Comparison of ENCODE assay signal across 1 cellular context in the genomic region with DNA sequence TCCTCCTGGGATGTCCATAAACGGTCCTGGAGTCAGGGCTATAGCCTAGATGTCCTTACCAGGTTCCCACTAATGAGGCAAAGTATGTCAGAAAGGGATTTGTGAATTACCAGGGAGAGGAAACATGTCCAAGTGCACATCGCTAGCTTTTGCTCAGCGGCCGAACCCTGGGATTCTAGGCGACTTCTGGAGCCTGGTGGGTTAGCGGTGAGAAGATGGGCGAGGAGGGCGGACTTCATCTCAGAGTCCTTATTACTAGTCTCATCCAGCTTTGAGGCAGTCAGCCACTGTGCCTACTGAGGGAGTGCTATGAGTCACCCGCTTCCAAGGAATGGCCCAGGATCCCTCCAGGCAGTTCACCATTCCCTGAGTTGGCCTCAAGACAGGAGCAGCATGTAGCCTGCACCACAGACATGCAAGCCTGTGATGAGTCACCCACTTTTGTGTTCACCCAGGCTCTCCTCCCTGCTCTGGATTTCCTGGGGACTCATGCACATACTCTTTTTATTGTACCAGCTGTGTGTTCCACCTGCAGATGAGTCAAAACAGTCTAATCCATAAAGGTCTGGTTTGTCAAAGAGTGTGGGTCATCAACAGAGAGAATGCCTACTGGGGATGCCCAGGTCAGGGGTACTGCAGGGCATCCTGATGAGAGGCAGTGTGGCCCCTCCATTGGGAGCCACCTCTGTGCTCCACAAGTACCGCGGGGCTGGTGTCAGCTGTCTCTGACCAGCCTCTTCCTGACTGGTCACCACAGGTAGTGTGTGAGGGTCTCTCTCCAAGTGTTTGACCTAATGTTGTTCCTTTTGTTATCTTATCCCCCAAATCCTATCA.
TF ChIP-seq lines count a peak whose summit lies in the region.

No MANE protein-coding gene starts in this region.

TF ChIP-seq in HEK293, 187 proteins besides CTCF, POLR2A, EP300 and RAD21 (continued from another document and continues in another):
- TF ChIP-seq, protein P1, sequence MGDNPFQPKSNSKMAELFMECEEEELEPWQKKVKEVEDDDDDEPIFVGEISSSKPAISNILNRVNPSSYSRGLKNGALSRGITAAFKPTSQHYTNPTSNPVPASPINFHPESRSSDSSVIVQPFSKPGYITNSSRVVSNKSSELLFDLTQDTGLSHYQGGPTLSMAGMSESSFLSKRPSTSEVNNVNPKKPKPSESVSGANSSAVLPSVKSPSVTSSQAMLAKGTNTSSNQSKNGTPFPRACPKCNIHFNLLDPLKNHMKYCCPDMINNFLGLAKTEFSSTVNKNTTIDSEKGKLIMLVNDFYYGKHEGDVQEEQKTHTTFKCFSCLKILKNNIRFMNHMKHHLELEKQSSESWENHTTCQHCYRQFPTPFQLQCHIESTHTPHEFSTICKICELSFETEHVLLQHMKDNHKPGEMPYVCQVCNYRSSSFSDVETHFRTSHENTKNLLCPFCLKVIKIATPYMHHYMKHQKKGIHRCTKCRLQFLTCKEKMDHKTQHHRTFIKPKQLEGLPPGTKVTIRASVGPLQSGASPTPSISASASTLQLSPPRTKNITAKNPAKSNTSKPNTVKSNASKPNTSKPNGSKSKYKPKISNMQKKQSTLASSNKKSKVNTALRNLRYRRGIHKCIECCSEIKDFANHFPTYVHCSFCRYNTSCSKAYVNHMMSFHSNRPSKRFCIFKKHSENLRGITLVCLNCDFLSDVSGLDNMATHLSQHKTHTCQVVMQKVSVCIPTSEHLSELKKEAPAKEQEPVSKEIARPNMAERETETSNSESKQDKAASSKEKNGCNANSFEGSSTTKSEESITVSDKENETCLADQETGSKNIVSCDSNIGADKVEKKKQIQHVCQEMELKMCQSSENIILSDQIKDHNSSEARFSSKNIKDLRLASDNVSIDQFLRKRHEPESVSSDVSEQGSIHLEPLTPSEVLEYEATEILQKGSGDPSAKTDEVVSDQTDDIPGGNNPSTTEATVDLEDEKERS (tag by site-specific recombination; IDR thresholded peaks at IDR 0.05): no peak
- TF ChIP-seq ZNF248 (tag by site-specific recombination; IDR thresholded peaks at IDR 0.05) (no peak), ZNF132 (tag by site-specific recombination; IDR thresholded peaks at IDR 0.05; ENCODE audit: borderline replicate concordance) (no peak), ZNF701 (tag by site-specific recombination; IDR thresholded peaks at IDR 0.05) (no peak), GFI1B (tag by site-specific recombination; IDR thresholded peaks at IDR 0.05) (no peak), HOXD13 (CRISPR knock-in tag; IDR thresholded peaks at IDR 0.05; ENCODE audit: borderline replicate concordance) (no peak), ZNF155 (tag by site-specific recombination; IDR thresholded peaks at IDR 0.05) (0 out of 2 replicates have a peak, but pooled peaks have one; percentile 26), ZFHX2 (tag by site-specific recombination; conservative IDR thresholded peaks at IDR 0.05) (no peak), SP7 (tag by site-specific recombination; IDR thresholded peaks at IDR 0.05) (peak; percentile 91), MZF1 (tag by site-specific recombination; IDR thresholded peaks at IDR 0.05; ENCODE audit: borderline replicate concordance) (no peak), SCRT1 (tag by site-specific recombination; IDR thresholded peaks at IDR 0.05; ENCODE audit: borderline replicate concordance) (no peak), ZNF341 (tag by site-specific recombination; IDR thresholded peaks at IDR 0.05; ENCODE audit: low read depth) (no peak), ZNF114 (tag by site-specific recombination; IDR thresholded peaks at IDR 0.05) (no peak), ZNF138 (tag by site-specific recombination; IDR thresholded peaks at IDR 0.05; ENCODE audit: borderline replicate concordance) (no peak), ZNF354C (tag by site-specific recombination; IDR thresholded peaks at IDR 0.05; ENCODE audit: borderline replicate concordance, low read depth) (no peak), ZNF140 (tag by site-specific recombination; IDR thresholded peaks at IDR 0.05) (no peak), ZSCAN23 (tag by site-specific recombination; IDR thresholded peaks at IDR 0.05) (0 out of 2 replicates have a peak, but pooled peaks have one; percentile 30), ZNF157 (tag by site-specific recombination; IDR thresholded peaks at IDR 0.05) (no peak), ZNF302 (tag by site-specific recombination; IDR thresholded peaks at IDR 0.05; ENCODE audit: low read depth) (no peak), ZNF670 (tag by site-specific recombination; IDR thresholded peaks at IDR 0.05; ENCODE audit: low read depth) (no peak), TCF7L2 (IDR thresholded peaks at IDR 0.05; ENCODE audit: borderline replicate concordance, low read depth, low read length) (no peak), ZNF658 (tag by site-specific recombination; IDR thresholded peaks at IDR 0.05) (no peak), ZNF747 (tag by site-specific recombination; IDR thresholded peaks at IDR 0.05) (no peak), ZNF623 (tag by site-specific recombination; IDR thresholded peaks at IDR 0.05) (no peak), KLF10 (tag by site-specific recombination; IDR thresholded peaks at IDR 0.05) (no peak), REPIN1 (tag by site-specific recombination; IDR thresholded peaks at IDR 0.05; ENCODE audit: low read depth) (no peak), ZNF610 (tag by site-specific recombination; IDR thresholded peaks at IDR 0.05; ENCODE audit: borderline replicate concordance) (no peak), ZXDB (tag by site-specific recombination; IDR thresholded peaks at IDR 0.05) (0 out of 2 replicates have a peak, but pooled peaks have one; percentile 16), FEZF1 (tag by site-specific recombination; IDR thresholded peaks at IDR 0.05) (no peak), RBAK (tag by site-specific recombination; IDR thresholded peaks at IDR 0.05) (no peak), ZNF571 (tag by site-specific recombination; IDR thresholded peaks at IDR 0.05) (no peak), ZNF146 (tag by site-specific recombination; IDR thresholded peaks at IDR 0.05) (no peak), SALL2 (tag by site-specific recombination; IDR thresholded peaks at IDR 0.05; ENCODE audit: borderline replicate concordance) (no peak), ZBTB7A (tag by site-specific recombination; IDR thresholded peaks at IDR 0.05; ENCODE audit: low read depth) (no peak), ZNF37A (tag by site-specific recombination; IDR thresholded peaks at IDR 0.05) (no peak), ZNF169 (tag by site-specific recombination; IDR thresholded peaks at IDR 0.05) (no peak)
- TF ChIP-seq, protein P2, sequence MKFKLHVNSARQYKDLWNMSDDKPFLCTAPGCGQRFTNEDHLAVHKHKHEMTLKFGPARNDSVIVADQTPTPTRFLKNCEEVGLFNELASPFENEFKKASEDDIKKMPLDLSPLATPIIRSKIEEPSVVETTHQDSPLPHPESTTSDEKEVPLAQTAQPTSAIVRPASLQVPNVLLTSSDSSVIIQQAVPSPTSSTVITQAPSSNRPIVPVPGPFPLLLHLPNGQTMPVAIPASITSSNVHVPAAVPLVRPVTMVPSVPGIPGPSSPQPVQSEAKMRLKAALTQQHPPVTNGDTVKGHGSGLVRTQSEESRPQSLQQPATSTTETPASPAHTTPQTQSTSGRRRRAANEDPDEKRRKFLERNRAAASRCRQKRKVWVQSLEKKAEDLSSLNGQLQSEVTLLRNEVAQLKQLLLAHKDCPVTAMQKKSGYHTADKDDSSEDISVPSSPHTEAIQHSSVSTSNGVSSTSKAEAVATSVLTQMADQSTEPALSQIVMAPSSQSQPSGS (tag by site-specific recombination; IDR thresholded peaks at IDR 0.05; ENCODE audit: low read depth): no peak
- TF ChIP-seq, protein P3, sequence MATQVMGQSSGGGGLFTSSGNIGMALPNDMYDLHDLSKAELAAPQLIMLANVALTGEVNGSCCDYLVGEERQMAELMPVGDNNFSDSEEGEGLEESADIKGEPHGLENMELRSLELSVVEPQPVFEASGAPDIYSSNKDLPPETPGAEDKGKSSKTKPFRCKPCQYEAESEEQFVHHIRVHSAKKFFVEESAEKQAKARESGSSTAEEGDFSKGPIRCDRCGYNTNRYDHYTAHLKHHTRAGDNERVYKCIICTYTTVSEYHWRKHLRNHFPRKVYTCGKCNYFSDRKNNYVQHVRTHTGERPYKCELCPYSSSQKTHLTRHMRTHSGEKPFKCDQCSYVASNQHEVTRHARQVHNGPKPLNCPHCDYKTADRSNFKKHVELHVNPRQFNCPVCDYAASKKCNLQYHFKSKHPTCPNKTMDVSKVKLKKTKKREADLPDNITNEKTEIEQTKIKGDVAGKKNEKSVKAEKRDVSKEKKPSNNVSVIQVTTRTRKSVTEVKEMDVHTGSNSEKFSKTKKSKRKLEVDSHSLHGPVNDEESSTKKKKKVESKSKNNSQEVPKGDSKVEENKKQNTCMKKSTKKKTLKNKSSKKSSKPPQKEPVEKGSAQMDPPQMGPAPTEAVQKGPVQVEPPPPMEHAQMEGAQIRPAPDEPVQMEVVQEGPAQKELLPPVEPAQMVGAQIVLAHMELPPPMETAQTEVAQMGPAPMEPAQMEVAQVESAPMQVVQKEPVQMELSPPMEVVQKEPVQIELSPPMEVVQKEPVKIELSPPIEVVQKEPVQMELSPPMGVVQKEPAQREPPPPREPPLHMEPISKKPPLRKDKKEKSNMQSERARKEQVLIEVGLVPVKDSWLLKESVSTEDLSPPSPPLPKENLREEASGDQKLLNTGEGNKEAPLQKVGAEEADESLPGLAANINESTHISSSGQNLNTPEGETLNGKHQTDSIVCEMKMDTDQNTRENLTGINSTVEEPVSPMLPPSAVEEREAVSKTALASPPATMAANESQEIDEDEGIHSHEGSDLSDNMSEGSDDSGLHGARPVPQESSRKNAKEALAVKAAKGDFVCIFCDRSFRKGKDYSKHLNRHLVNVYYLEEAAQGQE (tag by site-specific recombination; IDR thresholded peaks at IDR 0.05): no peak
- TF ChIP-seq, protein P4, sequence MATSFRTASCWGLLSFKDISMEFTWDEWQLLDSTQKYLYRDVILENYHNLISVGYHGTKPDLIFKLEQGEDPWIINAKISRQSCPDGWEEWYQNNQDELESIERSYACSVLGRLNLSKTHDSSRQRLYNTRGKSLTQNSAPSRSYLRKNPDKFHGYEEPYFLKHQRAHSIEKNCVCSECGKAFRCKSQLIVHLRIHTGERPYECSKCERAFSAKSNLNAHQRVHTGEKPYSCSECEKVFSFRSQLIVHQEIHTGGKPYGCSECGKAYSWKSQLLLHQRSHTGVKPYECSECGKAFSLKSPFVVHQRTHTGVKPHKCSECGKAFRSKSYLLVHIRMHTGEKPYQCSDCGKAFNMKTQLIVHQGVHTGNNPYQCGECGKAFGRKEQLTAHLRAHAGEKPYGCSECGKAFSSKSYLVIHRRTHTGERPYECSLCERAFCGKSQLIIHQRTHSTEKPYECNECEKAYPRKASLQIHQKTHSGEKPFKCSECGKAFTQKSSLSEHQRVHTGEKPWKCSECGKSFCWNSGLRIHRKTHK (tag by site-specific recombination; IDR thresholded peaks at IDR 0.05): no peak
- TF ChIP-seq, protein P5, sequence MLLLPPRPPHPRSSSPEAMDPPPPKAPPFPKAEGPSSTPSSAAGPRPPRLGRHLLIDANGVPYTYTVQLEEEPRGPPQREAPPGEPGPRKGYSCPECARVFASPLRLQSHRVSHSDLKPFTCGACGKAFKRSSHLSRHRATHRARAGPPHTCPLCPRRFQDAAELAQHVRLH (tag by site-specific recombination; IDR thresholded peaks at IDR 0.05): no peak
- TF ChIP-seq, protein P6, sequence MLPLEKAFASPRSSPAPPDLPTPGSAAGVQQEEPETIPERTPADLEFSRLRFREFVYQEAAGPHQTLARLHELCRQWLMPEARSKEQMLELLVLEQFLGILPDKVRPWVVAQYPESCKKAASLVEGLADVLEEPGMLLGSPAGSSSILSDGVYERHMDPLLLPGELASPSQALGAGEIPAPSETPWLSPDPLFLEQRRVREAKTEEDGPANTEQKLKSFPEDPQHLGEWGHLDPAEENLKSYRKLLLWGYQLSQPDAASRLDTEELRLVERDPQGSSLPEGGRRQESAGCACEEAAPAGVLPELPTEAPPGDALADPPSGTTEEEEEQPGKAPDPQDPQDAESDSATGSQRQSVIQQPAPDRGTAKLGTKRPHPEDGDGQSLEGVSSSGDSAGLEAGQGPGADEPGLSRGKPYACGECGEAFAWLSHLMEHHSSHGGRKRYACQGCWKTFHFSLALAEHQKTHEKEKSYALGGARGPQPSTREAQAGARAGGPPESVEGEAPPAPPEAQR (tag by site-specific recombination; IDR thresholded peaks at IDR 0.05): no peak
- TF ChIP-seq, protein P7, sequence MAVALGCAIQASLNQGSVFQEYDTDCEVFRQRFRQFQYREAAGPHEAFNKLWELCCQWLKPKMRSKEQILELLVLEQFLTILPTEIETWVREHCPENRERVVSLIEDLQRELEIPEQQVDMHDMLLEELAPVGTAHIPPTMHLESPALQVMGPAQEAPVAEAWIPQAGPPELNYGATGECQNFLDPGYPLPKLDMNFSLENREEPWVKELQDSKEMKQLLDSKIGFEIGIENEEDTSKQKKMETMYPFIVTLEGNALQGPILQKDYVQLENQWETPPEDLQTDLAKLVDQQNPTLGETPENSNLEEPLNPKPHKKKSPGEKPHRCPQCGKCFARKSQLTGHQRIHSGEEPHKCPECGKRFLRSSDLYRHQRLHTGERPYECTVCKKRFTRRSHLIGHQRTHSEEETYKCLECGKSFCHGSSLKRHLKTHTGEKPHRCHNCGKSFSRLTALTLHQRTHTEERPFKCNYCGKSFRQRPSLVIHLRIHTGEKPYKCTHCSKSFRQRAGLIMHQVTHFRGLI (tag by site-specific recombination; IDR thresholded peaks at IDR 0.05): no peak
- TF ChIP-seq, protein P8, sequence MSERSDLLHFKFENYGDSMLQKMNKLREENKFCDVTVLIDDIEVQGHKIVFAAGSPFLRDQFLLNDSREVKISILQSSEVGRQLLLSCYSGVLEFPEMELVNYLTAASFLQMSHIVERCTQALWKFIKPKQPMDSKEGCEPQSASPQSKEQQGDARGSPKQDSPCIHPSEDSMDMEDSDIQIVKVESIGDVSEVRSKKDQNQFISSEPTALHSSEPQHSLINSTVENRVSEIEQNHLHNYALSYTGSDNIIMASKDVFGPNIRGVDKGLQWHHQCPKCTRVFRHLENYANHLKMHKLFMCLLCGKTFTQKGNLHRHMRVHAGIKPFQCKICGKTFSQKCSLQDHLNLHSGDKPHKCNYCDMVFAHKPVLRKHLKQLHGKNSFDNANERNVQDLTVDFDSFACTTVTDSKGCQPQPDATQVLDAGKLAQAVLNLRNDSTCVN (tag by site-specific recombination; optimal IDR thresholded peaks at IDR 0.05): no peak
- TF ChIP-seq, protein P9, sequence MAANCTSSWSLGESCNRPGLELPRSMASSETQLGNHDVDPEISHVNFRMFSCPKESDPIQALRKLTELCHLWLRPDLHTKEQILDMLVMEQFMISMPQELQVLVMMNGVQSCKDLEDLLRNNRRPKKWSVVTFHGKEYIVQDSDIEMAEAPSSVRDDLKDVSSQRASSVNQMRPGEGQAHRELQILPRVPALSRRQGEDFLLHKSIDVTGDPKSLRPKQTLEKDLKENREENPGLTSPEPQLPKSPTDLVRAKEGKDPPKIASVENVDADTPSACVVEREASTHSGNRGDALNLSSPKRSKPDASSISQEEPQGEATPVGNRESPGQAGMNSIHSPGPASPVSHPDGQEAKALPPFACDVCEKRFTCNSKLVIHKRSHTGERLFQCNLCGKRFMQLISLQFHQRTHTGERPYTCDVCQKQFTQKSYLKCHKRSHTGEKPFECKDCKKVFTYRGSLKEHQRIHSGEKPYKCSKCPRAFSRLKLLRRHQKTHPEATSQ (tag by site-specific recombination; IDR thresholded peaks at IDR 0.05): no peak
